ENCODE assay signal across 9 cellular contexts in the genomic region with DNA sequence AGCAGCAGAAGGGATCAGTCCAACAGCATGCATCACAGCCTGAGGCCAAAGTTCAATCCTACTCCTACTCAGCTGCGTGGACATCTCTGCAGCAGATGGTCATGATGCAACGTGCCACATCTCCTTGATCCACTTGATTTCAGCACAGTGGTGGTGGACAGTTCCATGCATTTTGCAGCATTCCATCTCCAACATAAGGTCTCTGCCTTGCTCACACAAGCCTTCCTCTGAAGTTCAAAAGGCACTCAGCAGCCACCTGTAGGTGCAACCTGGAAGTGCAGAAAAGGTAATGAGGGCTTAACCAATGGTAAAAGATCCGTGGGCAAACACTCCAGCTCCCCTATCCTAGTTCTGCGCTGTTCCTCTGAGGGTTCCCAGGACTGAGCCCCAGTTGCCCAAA. TPM values are rescaled to one million over a fixed set of nuclear protein-coding genes. Genes with fewer than 3 reads are reported as not detected.
A peak's percentile ranks its signal among the peaks of the same experiment; 100 is the strongest.
DNase-seq lines count a peak whose midpoint lies in the region; ATAC-seq and TF ChIP-seq lines count a peak whose summit lies in the region.
"Had no signal": no experiment of that assay in that cellular context is flagged by ENCODE, and none has a peak within 500 bp of the region (broad histone marks: within the 10 kb centered on the region; RNA-seq: fewer than 3 reads in every experiment).

No MANE protein-coding gene starts in this region.

- no peaks in the 10 kb centered on the region for H3K9me3 ChIP-seq in right lobe of liver
- H3K9me3 ChIP-seq: heart left ventricle had no signal

- H3K4me3 ChIP-seq in right lobe of liver, result no peak overlapping the region
- H3K4me3 ChIP-seq: heart left ventricle had no signal

- TF ChIP-seq CTCF in right lobe of liver (IDR thresholded peaks at IDR 0.05), result no peak

- ATAC-seq in right lobe of liver (peak; percentile 25 to 75 (median 58)), GM18867 (IDR thresholded peaks at IDR 0.05; ENCODE audit: unreplicated experiment) (no peak)

- H3K27ac ChIP-seq in right lobe of liver, result no peak overlapping the region
- H3K27ac ChIP-seq: heart left ventricle had no signal

- 31% methylated on average over 4 of the region's 4 CpGs for WGBS in right lobe of liver (ENCODE audit: insufficient coverage, low coverage, low lambda C conversion rate, missing lambda C conversion rate)

- no peaks in the 10 kb centered on the region for H3K27me3 ChIP-seq in right lobe of liver

- no peak for TF ChIP-seq POLR2A in right lobe of liver (IDR thresholded peaks at IDR 0.05)

- in situ Hi-C loops in T47D (cut with HindIII; ENCODE audit: low pct_unique_long_range_greater_than_20kb, low sequenced_read_pairs), result no loop called here

- intact Hi-C loops in right lobe of liver (cut with DNase I), result no loop called here

- no peaks in the 10 kb centered on the region for H3K36me3 ChIP-seq in right lobe of liver
- H3K36me3 ChIP-seq: heart left ventricle had no signal

- no peaks in the 10 kb centered on the region for H3K4me1 ChIP-seq in right lobe of liver
- H3K4me1 ChIP-seq: heart left ventricle had no signal

- peak; percentile 81 for DNase-seq in ELF-1 (ENCODE audit: low read depth, low spot score)
- peak; percentile 24 to 38 for DNase-seq in Kasumi-1 (lab: John Stamatoyannopoulos, UW)
- peak; percentile 5 to 78 for DNase-seq in T47D (ENCODE audit: low read depth in 1 of 2, low spot score in 1 of 2)
- no peak for DNase-seq in right lobe of liver
- DNase-seq in nucleus accumbens (lab: John Stamatoyannopoulos, UW), result no peak
- DNase-seq in NCI-H1048 (lab: John Stamatoyannopoulos, UW), result no peak
- DNase-seq in NCI-H1436 treated with DMSO at 0.1 percent for 48 hours (lab: John Stamatoyannopoulos, UW), result no peak
- DNase-seq: heart left ventricle had no signal

RNA-seq across cellular contexts. Expression of a gene that starts 57.5 kb away (rescaled TPM):
- 10 to 100 TPM; 16.5 to 42.6 (median 21.6) TPM for total RNA-seq in right lobe of liver

Comparison
In these comparisons a context has a peak if more than half of its experiments do, and no peak if none do; other contexts are left out.
1. DNase-seq: peak in ELF-1 (single experiment), Kasumi-1 (2 of 2) and T47D (2 of 2); none in right lobe of liver (0 of 3), nucleus accumbens (0 of 56), NCI-H1048 (single experiment) and NCI-H1436 treated with DMSO at 0.1 percent for 48 hours (single experiment).